ENCODE assay signal across 8 cellular contexts in genomic region chr12:54126696-54127537, GRCh38.
DNase-seq lines count a peak whose midpoint lies in the region; ATAC-seq and TF ChIP-seq lines count a peak whose summit lies in the region.

No MANE protein-coding gene starts in this region.

- H3K9me3 Mint-ChIP-seq in neural crest cell: no peaks in the 10 kb centered on the region

- DNase-seq in BE2C (peak; percentile 44), Panc1 (ENCODE audit: low read depth, low spot score) (no peak), fibroblast of villous mesenchyme (ENCODE audit: low read depth) (no peak), neural crest cell (ENCODE audit: low read depth, low spot score) (no peak), NCI-H2029 treated with DMSO at 0.1 percent for 48 hours (lab: John Stamatoyannopoulos, UW) (no peak)

- no peaks in the 10 kb centered on the region; the same call in 1 of the 2 replicates for H3K4me1 ChIP-seq in BE2C
- peaks cover 6% of the 10 kb centered on the region for H3K4me1 ChIP-seq in Panc1 (ENCODE audit: control insufficient read depth, insufficient read depth, low read length)

- peaks cover 21% of the 10 kb centered on the region for H3K4me1 Mint-ChIP-seq in neural crest cell

- H3K9me3 ChIP-seq in BE2C: no peaks in the 10 kb centered on the region
- no peaks in the 10 kb centered on the region for H3K9me3 ChIP-seq in Panc1 (ENCODE audit: control insufficient read depth, insufficient read depth, low read depth, low read length)

- peak overlapping the region; percentile 46; the same call in 1 of the 2 replicates for H3K27ac ChIP-seq in Panc1 (ENCODE audit: low read length)

- peaks cover 100% of the 10 kb centered on the region for H3K27me3 Mint-ChIP-seq in neural crest cell (ENCODE audit: low read depth)

- H3K27me3 ChIP-seq in BE2C (no peaks in the 10 kb centered on the region), Panc1 (ENCODE audit: control insufficient read depth, insufficient read depth, low read length) (no peaks in the 10 kb centered on the region)

- intact Hi-C loops in Panc1 (cut with micrococcal nuclease; ENCODE audit: unreplicated experiment): no loop called here

- H3K4me3 ChIP-seq in BE2C (ENCODE audit: low read depth, low read length): peak overlapping the region; percentile 84
- H3K4me3 ChIP-seq in Panc1 (ENCODE audit: low read depth in 2 of 2, low read length in 2 of 2): peak overlapping the region; percentile 50 to 64
- peak overlapping the region; percentile 57 for H3K4me3 ChIP-seq in fibroblast of villous mesenchyme (ENCODE audit: low read depth, low read length)

- POLR2A ChIA-PET in Panc1 (lab: Charles Lee): interaction anchor here (0.6 kb wide), 1 partner anchor 46 kb away, joined by 4 read pairs; no protein-coding TSS in a partner anchor

- no peak overlapping the region for H3K27ac Mint-ChIP-seq in neural crest cell (ENCODE audit: unreplicated experiment)

- peak; percentile 31 for ATAC-seq in Panc1
- ATAC-seq in HG03442 (IDR thresholded peaks at IDR 0.05; ENCODE audit: unreplicated experiment): no peak
- no peak for ATAC-seq in HG02571 (IDR thresholded peaks at IDR 0.05; ENCODE audit: unreplicated experiment)
- ATAC-seq in HG02884 (IDR thresholded peaks at IDR 0.05; ENCODE audit: unreplicated experiment): no peak

- no TSS peak for BruUV-seq in Panc1 (replicated peaks; lab: Mats Ljungman, UMichigan)

- H3K36me3 ChIP-seq in BE2C (peaks cover 10% of the 10 kb centered on the region), Panc1 (ENCODE audit: control insufficient read depth, insufficient read depth, low read length) (no peaks in the 10 kb centered on the region)

- 0 out of 2 replicates have a peak, but pooled peaks have one; percentile 1 for TF ChIP-seq CTCF in BE2C (IDR thresholded peaks at IDR 0.05; ENCODE audit: low read depth, low read length)
- TF ChIP-seq CTCF in Panc1 (IDR thresholded peaks at IDR 0.05): no peak
- no peak for TF ChIP-seq CTCF in fibroblast of villous mesenchyme (IDR thresholded peaks at IDR 0.05; ENCODE audit: insufficient read depth, low read depth, low read length)
- TF ChIP-seq CTCF in neural crest cell (conservative IDR thresholded peaks at IDR 0.05): no peak

- H3K4me3 Mint-ChIP-seq in neural crest cell: peak overlapping the region; percentile 85

- in situ Hi-C loops in Panc1 (cut with HindIII; ENCODE audit: low pct_unique_long_range_greater_than_20kb, low sequenced_read_pairs): no loop called here

- CTCF ChIA-PET in Panc1 (lab: Charles Lee): no interaction called here

- H3K36me3 Mint-ChIP-seq in neural crest cell (ENCODE audit: low read depth): no peaks in the 10 kb centered on the region
